ENCODE assay signal across 8 cellular contexts in the genomic region with DNA sequence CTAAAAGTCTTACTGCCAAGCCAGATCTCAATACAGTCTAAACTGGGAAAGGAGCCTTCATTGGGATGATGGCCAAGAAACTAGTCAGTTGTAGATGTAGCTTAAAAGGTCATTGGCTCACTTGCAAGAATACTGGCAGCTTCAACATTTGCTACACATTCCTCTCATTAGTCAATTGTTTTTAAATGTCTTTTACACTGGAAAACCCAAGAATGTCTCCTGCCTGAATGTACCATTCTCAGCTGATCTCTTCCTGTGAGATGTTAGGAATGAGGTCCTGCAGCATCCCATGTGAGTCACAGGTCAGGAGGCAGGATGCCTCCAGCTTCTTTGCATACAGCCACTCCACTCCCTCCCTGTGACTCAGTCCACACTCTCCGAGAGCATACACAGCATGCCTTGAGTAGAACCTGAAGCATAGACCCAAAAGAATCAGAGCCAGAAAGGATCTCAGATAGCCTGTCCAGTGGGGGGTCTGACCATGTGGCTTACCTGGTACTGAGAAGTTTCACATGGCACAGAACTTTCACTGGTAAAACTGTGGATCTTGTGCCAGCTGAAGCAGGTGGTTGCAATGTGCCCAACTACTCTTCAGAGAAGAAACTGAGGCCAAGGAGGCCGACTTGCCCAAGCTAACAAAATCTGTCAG.
A peak's percentile ranks its signal among the peaks of the same experiment; 100 is the strongest.
DNase-seq lines count a peak whose midpoint lies in the region; ATAC-seq and TF ChIP-seq lines count a peak whose summit lies in the region.

No MANE protein-coding gene starts in this region.

- no peaks in the 10 kb centered on the region for H3K36me3 Mint-ChIP-seq in nephron (ENCODE audit: low read depth)

- peak overlapping the region in 1 of 3 experiments; percentile 47 for H3K4me3 Mint-ChIP-seq in nephron

- DNase-seq in AG09319 (ENCODE audit: extremely low read depth, low read depth) (peak; percentile 96), RKO (ENCODE audit: low spot score) (peak; percentile 85), fibroblast of peridontal ligament (ENCODE audit: extremely low read depth) (peak; percentile 100), germinal center (ENCODE audit: low spot score) (no peak)

- H3K27me3 Mint-ChIP-seq in nephron (ENCODE audit: low read depth) = no peaks in the 10 kb centered on the region

- H3K9me3 Mint-ChIP-seq in nephron = no peaks in the 10 kb centered on the region

- ATAC-seq in GM19023 (IDR thresholded peaks at IDR 0.05; ENCODE audit: unreplicated experiment) = no peak
- ATAC-seq in GM21381 (IDR thresholded peaks at IDR 0.05; ENCODE audit: unreplicated experiment) = no peak
- no peak for ATAC-seq in HG03045 (IDR thresholded peaks at IDR 0.05; ENCODE audit: unreplicated experiment)

- peak overlapping the region in 2 of 3 experiments; percentile 65 to 88 for H3K27ac Mint-ChIP-seq in nephron

- TF ChIP-seq CTCF in AG09319 (IDR thresholded peaks at IDR 0.05; ENCODE audit: low read depth, low read length) (no peak), nephron (IDR thresholded peaks at IDR 0.05; ENCODE audit: unreplicated experiment in 3 of 3) (no peak)

- peaks cover 40% of the 10 kb centered on the region for H3K4me1 Mint-ChIP-seq in nephron
